Comparison of ENCODE assay signal across 26 cellular contexts in genomic region chr2:25506226-25506625, GRCh38.
"Had no signal": no experiment of that assay in that cellular context is flagged by ENCODE, and none has a peak within 500 bp of the region (broad histone marks: within the 10 kb centered on the region; RNA-seq: fewer than 3 reads in every experiment).

No MANE protein-coding gene starts in this region.

- DNase-seq: activated CD4-positive, alpha-beta memory T cell treated with anti-CD3 and anti-CD28 coated beads for 36 hours; activated CD4-positive, alpha-beta T cell treated with anti-CD3 and anti-CD28 coated beads for 36 hours; activated CD4-positive, alpha-beta T cell treated with anti-CD3 and anti-CD28 coated beads, Interleukin-2, amount 10 ng/mL, durations not matched to agents 24 days and 14 days; activated CD4-positive, CD25-positive, alpha-beta regulatory T cell; activated CD4-positive, CD25-positive, alpha-beta regulatory T cell treated with anti-CD3 and anti-CD28 coated beads, Interleukin-2, amount 50 U/mL, for 72 hours; activated CD8-positive, alpha-beta memory T cell treated with anti-CD3 and anti-CD28 coated beads, Interleukin-2, amount 10 ng/mL, durations not matched to agents 7 days and 5 days; activated CD8-positive, alpha-beta memory T cell treated with anti-CD3 and anti-CD28 coated beads, Interleukin-2, amount 50 U/mL, for 4 hours; activated CD8-positive, alpha-beta T cell treated with anti-CD3 and anti-CD28 coated beads, Interleukin-2, amount 10 ng/mL, durations not matched to agents 7 days and 5 days; activated gamma-delta T cell; activated naive CD4-positive, alpha-beta T cell; activated naive CD4-positive, alpha-beta T cell treated with anti-CD3 and anti-CD28 coated beads, Interleukin-2, amount 10 ng/mL, durations not matched to agents 7 days and 5 days; activated naive CD8-positive, alpha-beta T cell treated with anti-CD3 and anti-CD28 coated beads, Interleukin-2, amount 10 ng/mL, durations not matched to agents 7 days and 5 days; activated T-cell treated with anti-CD3 and anti-CD28 coated beads, Interleukin-2, amount 50 U/mL, for 1 hour; activated T-cell treated with anti-CD3 and anti-CD28 coated beads, Interleukin-2, amount 50 U/mL, for 72 hours; brain microvascular endothelial cell; colonic mucosa; effector CD8-positive, alpha-beta T cell; erythroblast; foreskin melanocyte; heart right ventricle; T-helper 2 cell had no signal

- H3K27me3 Mint-ChIP-seq: activated CD4-positive, alpha-beta memory T cell treated with anti-CD3 and anti-CD28 coated beads for 36 hours; activated CD4-positive, alpha-beta T cell treated with anti-CD3 and anti-CD28 coated beads for 36 hours; activated CD4-positive, alpha-beta T cell treated with anti-CD3 and anti-CD28 coated beads, Interleukin-2, amount 10 ng/mL, durations not matched to agents 24 days and 14 days; activated CD8-positive, alpha-beta memory T cell treated with anti-CD3 and anti-CD28 coated beads, Interleukin-2, amount 10 ng/mL, durations not matched to agents 7 days and 5 days; activated naive CD8-positive, alpha-beta T cell treated with anti-CD3 and anti-CD28 coated beads, Interleukin-2, amount 10 ng/mL, durations not matched to agents 7 days and 5 days had no signal

- H3K27me3 ChIP-seq: ascending aorta, brain microvascular endothelial cell, colonic mucosa, esophagus muscularis mucosa, gastroesophageal sphincter, heart right ventricle, hepatocyte had no signal

- H3K27ac Mint-ChIP-seq: activated CD4-positive, alpha-beta memory T cell treated with anti-CD3 and anti-CD28 coated beads for 36 hours; activated CD4-positive, alpha-beta T cell treated with anti-CD3 and anti-CD28 coated beads for 36 hours; activated CD4-positive, alpha-beta T cell treated with anti-CD3 and anti-CD28 coated beads, Interleukin-2, amount 10 ng/mL, durations not matched to agents 24 days and 14 days; activated CD8-positive, alpha-beta memory T cell treated with anti-CD3 and anti-CD28 coated beads, Interleukin-2, amount 10 ng/mL, durations not matched to agents 7 days and 5 days; activated CD8-positive, alpha-beta T cell treated with anti-CD3 and anti-CD28 coated beads, Interleukin-2, amount 10 ng/mL, durations not matched to agents 7 days and 5 days; activated naive CD4-positive, alpha-beta T cell treated with anti-CD3 and anti-CD28 coated beads, Interleukin-2, amount 10 ng/mL, durations not matched to agents 7 days and 5 days; activated naive CD4-positive, alpha-beta T cell treated with anti-CD3 and anti-CD28 coated beads, Interleukin-2, amount 50 U/mL, for 72 hours; activated naive CD8-positive, alpha-beta T cell treated with anti-CD3 and anti-CD28 coated beads, Interleukin-2, amount 10 ng/mL, durations not matched to agents 7 days and 5 days; activated T-cell treated with anti-CD3 and anti-CD28 coated beads, Interleukin-2, amount 50 U/mL, for 72 hours had no signal

- H3K4me1 ChIP-seq: ascending aorta, colonic mucosa, esophagus muscularis mucosa, gastroesophageal sphincter, heart right ventricle had no signal

- H3K9me3 ChIP-seq: ascending aorta, colonic mucosa, esophagus muscularis mucosa, gastroesophageal sphincter, heart right ventricle had no signal

- H3K27ac ChIP-seq: ascending aorta, brain microvascular endothelial cell, colonic mucosa, esophagus muscularis mucosa, gastroesophageal sphincter, heart right ventricle, hepatocyte had no signal

- ATAC-seq: activated CD4-positive, alpha-beta T cell treated with anti-CD3 and anti-CD28 coated beads for 36 hours; activated CD8-positive, alpha-beta memory T cell treated with anti-CD3 and anti-CD28 coated beads, Interleukin-2, amount 10 ng/mL, durations not matched to agents 7 days and 5 days; activated CD8-positive, alpha-beta T cell treated with anti-CD3 and anti-CD28 coated beads, Interleukin-2, amount 10 ng/mL, durations not matched to agents 7 days and 5 days; activated naive CD4-positive, alpha-beta T cell treated with anti-CD3 and anti-CD28 coated beads, Interleukin-2, amount 50 U/mL, for 72 hours; activated T-cell treated with anti-CD3 and anti-CD28 coated beads, Interleukin-2, amount 50 U/mL, for 72 hours; gastroesophageal sphincter; heart right ventricle had no signal

- H3K4me3 ChIP-seq: ascending aorta, colonic mucosa, esophagus muscularis mucosa, gastroesophageal sphincter, heart right ventricle, hepatocyte had no signal

- H3K9me3 Mint-ChIP-seq: activated CD4-positive, alpha-beta memory T cell treated with anti-CD3 and anti-CD28 coated beads for 36 hours; activated naive CD4-positive, alpha-beta T cell treated with anti-CD3 and anti-CD28 coated beads, Interleukin-2, amount 10 ng/mL, durations not matched to agents 7 days and 5 days; activated naive CD4-positive, alpha-beta T cell treated with anti-CD3 and anti-CD28 coated beads, Interleukin-2, amount 50 U/mL, for 72 hours; activated naive CD8-positive, alpha-beta T cell treated with anti-CD3 and anti-CD28 coated beads, Interleukin-2, amount 10 ng/mL, durations not matched to agents 7 days and 5 days; activated T-cell treated with anti-CD3 and anti-CD28 coated beads, Interleukin-2, amount 50 U/mL, for 72 hours had no signal

- H3K4me3 Mint-ChIP-seq: activated CD4-positive, alpha-beta memory T cell treated with anti-CD3 and anti-CD28 coated beads for 36 hours; activated CD4-positive, alpha-beta T cell treated with anti-CD3 and anti-CD28 coated beads for 36 hours; activated CD4-positive, alpha-beta T cell treated with anti-CD3 and anti-CD28 coated beads, Interleukin-2, amount 10 ng/mL, durations not matched to agents 24 days and 14 days; activated CD8-positive, alpha-beta memory T cell treated with anti-CD3 and anti-CD28 coated beads, Interleukin-2, amount 10 ng/mL, durations not matched to agents 7 days and 5 days; activated CD8-positive, alpha-beta T cell treated with anti-CD3 and anti-CD28 coated beads, Interleukin-2, amount 10 ng/mL, durations not matched to agents 7 days and 5 days; activated naive CD4-positive, alpha-beta T cell treated with anti-CD3 and anti-CD28 coated beads, Interleukin-2, amount 10 ng/mL, durations not matched to agents 7 days and 5 days; activated naive CD8-positive, alpha-beta T cell treated with anti-CD3 and anti-CD28 coated beads, Interleukin-2, amount 10 ng/mL, durations not matched to agents 7 days and 5 days had no signal

- H3K36me3 ChIP-seq: ascending aorta, brain microvascular endothelial cell, colonic mucosa, esophagus muscularis mucosa, gastroesophageal sphincter, heart right ventricle had no signal

- H3K4me1 Mint-ChIP-seq: activated CD4-positive, alpha-beta T cell treated with anti-CD3 and anti-CD28 coated beads for 36 hours; activated CD4-positive, alpha-beta T cell treated with anti-CD3 and anti-CD28 coated beads, Interleukin-2, amount 10 ng/mL, durations not matched to agents 24 days and 14 days; activated CD8-positive, alpha-beta memory T cell treated with anti-CD3 and anti-CD28 coated beads, Interleukin-2, amount 10 ng/mL, durations not matched to agents 7 days and 5 days; activated naive CD4-positive, alpha-beta T cell treated with anti-CD3 and anti-CD28 coated beads, Interleukin-2, amount 10 ng/mL, durations not matched to agents 7 days and 5 days; activated naive CD8-positive, alpha-beta T cell treated with anti-CD3 and anti-CD28 coated beads, Interleukin-2, amount 10 ng/mL, durations not matched to agents 7 days and 5 days had no signal

- H3K36me3 Mint-ChIP-seq: activated CD4-positive, alpha-beta memory T cell treated with anti-CD3 and anti-CD28 coated beads for 36 hours; activated CD8-positive, alpha-beta memory T cell treated with anti-CD3 and anti-CD28 coated beads, Interleukin-2, amount 10 ng/mL, durations not matched to agents 7 days and 5 days; activated naive CD4-positive, alpha-beta T cell treated with anti-CD3 and anti-CD28 coated beads, Interleukin-2, amount 50 U/mL, for 72 hours had no signal
